Comparison of ENCODE assay signal across 13 cellular contexts in the genomic region with DNA sequence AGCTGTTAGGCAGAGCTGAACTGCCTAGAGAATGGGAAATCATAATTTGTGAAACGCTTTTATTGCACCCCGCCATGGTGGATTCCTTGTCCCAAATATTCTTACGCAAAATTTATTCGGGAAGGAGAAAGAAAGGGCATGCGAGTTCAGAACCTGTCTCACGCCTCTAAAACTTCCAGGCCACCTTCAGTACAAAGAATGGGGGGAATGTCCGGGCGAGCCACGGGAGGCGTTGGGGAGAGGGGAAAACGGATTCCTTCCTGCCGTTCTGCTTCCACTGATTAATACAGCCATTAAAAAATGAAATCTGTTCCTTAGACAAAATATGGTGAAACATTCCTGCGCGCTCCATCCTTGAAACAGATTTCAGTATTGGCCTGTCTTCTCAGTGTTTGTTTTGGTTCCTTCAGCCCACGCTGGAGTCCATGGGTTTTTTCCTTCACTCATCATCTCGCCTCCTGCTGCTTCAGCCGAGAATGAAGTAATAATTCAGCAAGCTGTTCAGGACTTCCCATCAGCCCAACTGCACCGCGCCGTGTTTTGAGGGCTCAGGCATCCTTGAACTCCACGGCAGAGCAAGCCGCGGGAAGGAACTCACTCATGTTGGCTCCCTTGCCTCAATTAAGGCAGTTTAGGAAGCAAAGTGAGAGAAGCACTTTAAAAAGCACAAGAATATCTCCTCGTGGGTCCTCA. TPM values are rescaled to one million over a fixed set of nuclear protein-coding genes. Genes with fewer than 3 reads are reported as not detected.
DNase-seq lines count a peak whose midpoint lies in the region; ATAC-seq and TF ChIP-seq lines count a peak whose summit lies in the region.
"Had no signal": no experiment of that assay in that cellular context is flagged by ENCODE, and none has a peak within 500 bp of the region (broad histone marks: within the 10 kb centered on the region; RNA-seq: fewer than 3 reads in every experiment).

No MANE protein-coding gene starts in this region.

- H3K9me3 ChIP-seq in HEK293 (ENCODE audit: control insufficient read depth, insufficient read depth, low read depth, low read length) (no peaks in the 10 kb centered on the region), lower lobe of right lung (no peaks in the 10 kb centered on the region), stomach (no peaks in the 10 kb centered on the region)

- H3K27me3 ChIP-seq in lower lobe of right lung (ENCODE audit: low read depth), result peaks cover 8% of the 10 kb centered on the region
- H3K27me3 ChIP-seq in stomach, result no peaks in the 10 kb centered on the region
- H3K27me3 ChIP-seq: hepatocyte had no signal

- CTCF ChIA-PET in HEK293 (lab: Yijun Ruan, JAX), result interaction anchor here (0.7 to 4.0 kb wide), 11 partner anchors 9 to 1054 kb away, joined by 3 to 36 read pairs (median 6); no protein-coding TSS in a partner anchor
- CTCF ChIA-PET in Calu3 (lab: Charles Lee), result interaction anchor here (1.0 kb wide), 1 partner anchor 349 kb away, joined by 3 read pairs; no protein-coding TSS in a partner anchor

- ATAC-seq in lower lobe of right lung (peak in 1 of 2 donors; percentile 20), HG03432 (IDR thresholded peaks at IDR 0.05; ENCODE audit: unreplicated experiment) (no peak), HG02840 (IDR thresholded peaks at IDR 0.05; ENCODE audit: low FRiP score, unreplicated experiment) (no peak)
- ATAC-seq: activated T-helper 17 cell treated with anti-CD3 and anti-CD28 coated beads, Interleukin-2, amount 50 U/mL, for 72 hours had no signal

- no peak overlapping the region for H3K4me3 ChIP-seq in HEK293 (ENCODE audit: low read depth, low read length)
- H3K4me3 ChIP-seq in lower lobe of right lung, result peak overlapping the region; percentile 3
- peak overlapping the region in 1 of 4 donors; percentile 3 for H3K4me3 ChIP-seq in stomach
- H3K4me3 ChIP-seq: hepatocyte had no signal

- H3K27ac ChIP-seq in HEK293 (ENCODE audit: extremely low read depth, low read depth, low read length) (no peak overlapping the region), lower lobe of right lung (no peak overlapping the region), stomach (peak overlapping the region; percentile 25 to 78 (median 67))
- H3K27ac ChIP-seq: hepatocyte had no signal

- TF ChIP-seq POLR2A in stomach (IDR thresholded peaks at IDR 0.05), result no peak

- H3K4me1 ChIP-seq in HEK293 (ENCODE audit: control insufficient read depth, insufficient read depth, low read length) (peaks cover 6% of the 10 kb centered on the region), lower lobe of right lung (no peaks in the 10 kb centered on the region), stomach (peaks cover 0 to 25% (median 5%) of the 10 kb centered on the region in 4 donors)

- no peaks in the 10 kb centered on the region for H3K36me3 ChIP-seq in HEK293 (ENCODE audit: control insufficient read depth in 2 of 2, insufficient read depth in 1 of 2, low read length in 2 of 2)
- no peaks in the 10 kb centered on the region for H3K36me3 ChIP-seq in lower lobe of right lung
- no peaks in the 10 kb centered on the region for H3K36me3 ChIP-seq in stomach

- peaks cover 14% of the 10 kb centered on the region for H3K4me1 Mint-ChIP-seq in Calu3 (ENCODE audit: low read depth, unreplicated experiment)

- POLR2A ChIA-PET in HEK293 (lab: Yijun Ruan, JAX), result no interaction called here

- no peak for TF ChIP-seq EP300 in stomach (IDR thresholded peaks at IDR 0.05)

- H3K27me3 Mint-ChIP-seq in Calu3 (ENCODE audit: unreplicated experiment), result no peaks in the 10 kb centered on the region

- H3K27ac Mint-ChIP-seq in Calu3 (ENCODE audit: unreplicated experiment), result no peak overlapping the region
- H3K27ac Mint-ChIP-seq: activated T-helper 17 cell treated with anti-CD3 and anti-CD28 coated beads, Interleukin-2, amount 50 U/mL, for 72 hours; stimulated activated naive CD8-positive, alpha-beta T cell treated with anti-CD3 and anti-CD28 coated beads, Interleukin-15, Interleukin-2, amounts not matched to agents 100 ng/mL and 50 ng/mL, for 24 hours had no signal

- 55 to 70% (median 58%) methylated on average over 24 of the region's 24 CpGs for WGBS in stomach, 5 donors

- no peaks in the 10 kb centered on the region for H3K36me3 Mint-ChIP-seq in Calu3 (ENCODE audit: insufficient read depth, unreplicated experiment)

- no peak overlapping the region for H3K4me3 Mint-ChIP-seq in Calu3 (ENCODE audit: low read depth, unreplicated experiment)
- H3K4me3 Mint-ChIP-seq: activated T-helper 17 cell treated with anti-CD3 and anti-CD28 coated beads, Interleukin-2, amount 50 U/mL, for 72 hours; stimulated activated naive CD8-positive, alpha-beta T cell treated with anti-CD3 and anti-CD28 coated beads, Interleukin-15, Interleukin-2, amounts not matched to agents 100 ng/mL and 50 ng/mL, for 24 hours had no signal

- intact Hi-C loops in lower lobe of right lung (cut with DNase I), result no loop called here
- intact Hi-C loops in stomach (cut with DNase I; ENCODE audit: low total_unique reads), result loop anchor here (10.0 kb wide), 2 partner anchors 814 to 1054 kb away; no protein-coding TSS in a partner anchor
- intact Hi-C loops in Calu3 (cut with micrococcal nuclease; ENCODE audit: unreplicated experiment), result loop anchor here (1.0 to 5.0 kb wide), 3 partner anchors 916 to 1053 kb away; no protein-coding TSS in a partner anchor

- no TSS peak for BruUV-seq in Calu3 (replicated peaks; lab: Mats Ljungman, UMichigan)

- TF ChIP-seq CTCF in HEK293 (tag by site-specific recombination; IDR thresholded peaks at IDR 0.05) (no peak), lower lobe of right lung (IDR thresholded peaks at IDR 0.05) (no peak), stomach (IDR thresholded peaks at IDR 0.05) (no peak), Calu3 (IDR thresholded peaks at IDR 0.05; ENCODE audit: unreplicated experiment) (no peak)

- peaks cover 3% of the 10 kb centered on the region for H3K9me3 Mint-ChIP-seq in Calu3 (ENCODE audit: low read depth, unreplicated experiment)
- H3K9me3 Mint-ChIP-seq: activated T-helper 17 cell treated with anti-CD3 and anti-CD28 coated beads, Interleukin-2, amount 50 U/mL, for 72 hours; stimulated activated naive CD8-positive, alpha-beta T cell treated with anti-CD3 and anti-CD28 coated beads, Interleukin-15, Interleukin-2, amounts not matched to agents 100 ng/mL and 50 ng/mL, for 24 hours had no signal

- peak; percentile 86 for DNase-seq in cerebellar cortex (ENCODE audit: low spot score)
- DNase-seq in lower lobe of right lung, result no peak
- DNase-seq in stomach, result no peak
- DNase-seq in Calu3, result no peak
- DNase-seq in DMS153 (lab: John Stamatoyannopoulos, UW), result no peak
- DNase-seq: KG1, SHP77 had no signal

TF ChIP-seq in HEK293, 187 proteins besides CTCF, POLR2A, EP300 and RAD21:
- TF ChIP-seq ZNF146 (tag by site-specific recombination; IDR thresholded peaks at IDR 0.05), result no peak
- TF ChIP-seq ZIC2 (tag by site-specific recombination; IDR thresholded peaks at IDR 0.05), result peak; percentile 6; the same call in 1 of the 2 replicates

RNA-seq across cellular contexts. Expression of a gene that starts 47.7 kb away (rescaled TPM):
- 1.9 TPM for total RNA-seq in lower lobe of right lung
- 1 to 10 TPM in 3 of 5 donors, not detected in 2; 1.8 to 7.0 (median 5.5) TPM for total RNA-seq in stomach
- polyA plus RNA-seq in stomach, result 10 to 100 TPM in 2 of 3 donors, 1 to 10 TPM in 1; 3.7 to 20.8 (median 14.4) TPM
- 41.1 and 50.3 TPM in 2 replicates for total RNA-seq in Calu3 (2022)

Comparison
In these comparisons a context has a peak if more than half of its experiments do, and no peak if none do; other contexts are left out.
1. H3K27ac ChIP-seq: peak in stomach (5 of 5); none in HEK293 (single experiment) and lower lobe of right lung (single experiment).